Comparison of ENCODE assay signal across 17 cellular contexts in the genomic region with DNA sequence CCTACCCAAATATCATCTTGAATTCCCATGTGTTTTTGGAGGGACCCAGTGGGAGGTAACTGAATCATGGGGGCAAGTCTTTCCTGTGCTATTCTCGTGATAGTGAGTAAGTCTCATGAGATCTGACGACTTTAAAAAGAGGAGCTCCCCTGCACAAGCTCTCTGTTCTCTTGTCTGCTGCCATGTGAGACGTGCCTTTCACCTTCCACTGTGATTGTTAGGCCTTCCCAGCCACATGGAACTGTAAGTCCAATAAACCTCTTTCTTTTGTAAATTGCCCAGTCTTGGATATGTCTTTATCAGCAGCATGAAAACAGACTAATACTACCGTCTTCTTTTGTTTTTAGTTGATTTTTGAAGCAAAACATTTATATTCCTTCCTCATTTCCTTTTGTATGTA. TPM values are rescaled to one million over a fixed set of nuclear protein-coding genes. Genes with fewer than 3 reads are reported as not detected.
DNase-seq lines count a peak whose midpoint lies in the region; ATAC-seq, FAIRE-seq and TF ChIP-seq lines count a peak whose summit lies in the region.
"Not testable (repeated sequence)": the region's sequence is repeated elsewhere in the genome, so short reads cannot be mapped to it uniquely, and the experiment has no call there.
"Had no signal": no experiment of that assay in that cellular context is flagged by ENCODE, and none has a peak within 500 bp of the region (broad histone marks: within the 10 kb centered on the region; RNA-seq: fewer than 3 reads in every experiment).

No MANE protein-coding gene starts in this region.

- H4K20me1 ChIP-seq in K562 (replicated peaks; ENCODE audit: control insufficient read depth, insufficient read depth, low read length); HepG2 (ENCODE audit: insufficient read depth, low read length): not testable (repeated sequence)

- H3K4me3 ChIP-seq in K562; HepG2 (replicated peaks in 1 of 3; ENCODE audit: insufficient read depth in 1 of 3, low read depth in 2 of 3, low read length in 3 of 3): not testable (repeated sequence)

- peak overlapping the region; percentile 22 for H3K27ac Mint-ChIP-seq in endothelial cell (ENCODE audit: unreplicated experiment)

- intact Hi-C loops in K562 (cut with micrococcal nuclease); HepG2 (cut with micrococcal nuclease; ENCODE audit: unreplicated experiment): not testable (repeated sequence)

- not testable (repeated sequence) for H3K4me3 Mint-ChIP-seq in endothelial cell (ENCODE audit: unreplicated experiment)

- H3K27me3 Mint-ChIP-seq in endothelial cell (ENCODE audit: unreplicated experiment): not testable (repeated sequence)

- not testable (repeated sequence) for TF ChIP-seq CTCF in K562 (IDR thresholded peaks at IDR 0.05 in 2 of 3, conservative IDR thresholded peaks at IDR 0.05 in 1 of 3; ENCODE audit: insufficient read depth in 2 of 3, low read depth in 1 of 3, low read length in 3 of 3); endothelial cell (IDR thresholded peaks at IDR 0.05; ENCODE audit: unreplicated experiment); HepG2 (CRISPR knock-in tag; IDR thresholded peaks at IDR 0.05)

- not testable (repeated sequence) for BruUV-seq in K562 (replicated peaks; lab: Mats Ljungman, UMichigan); HepG2 (replicated peaks; lab: Mats Ljungman, UMichigan)

- not testable (repeated sequence) for H3K4me1 Mint-ChIP-seq in endothelial cell (ENCODE audit: unreplicated experiment)

- 7% methylated on average over 4 of the region's 4 CpGs for WGBS in K562 (ENCODE audit: insufficient coverage, low coverage, missing lambda C conversion rate)
- WGBS in HepG2 (ENCODE audit: low lambda C conversion rate): 0% methylated on average over 4 of the region's 4 CpGs

- not testable (repeated sequence) for H3K9me3 ChIP-seq in K562 (replicated peaks; ENCODE audit: control insufficient read depth, insufficient read depth, low read depth, low read length)
- peaks cover 20% of the 10 kb centered on the region; the same call in 1 of the 2 replicates for H3K9me3 ChIP-seq in HepG2 (ENCODE audit: low read length)

- not testable (repeated sequence) for DNase-seq in K562 (ENCODE audit: extremely low read depth in 1 of 4, low spot score in 3 of 4); endothelial cell (ENCODE audit: low spot score); HepG2 (ENCODE audit: low spot score)

- H3K79me2 ChIP-seq in K562 (ENCODE audit: control insufficient read depth, insufficient read depth, low read length); HepG2 (ENCODE audit: insufficient read depth, low read length): not testable (repeated sequence)

- not testable (repeated sequence) for H3K9me3 Mint-ChIP-seq in endothelial cell (ENCODE audit: unreplicated experiment)

- H3K4me1 ChIP-seq in K562 (replicated peaks in 1 of 2; ENCODE audit: control insufficient read depth in 2 of 2, insufficient read depth in 2 of 2, low read length in 2 of 2); HepG2 (ENCODE audit: insufficient read depth, low read length): not testable (repeated sequence)

- TF ChIP-seq POLR2A in K562 (conservative IDR thresholded peaks at IDR 0.05); HepG2 (IDR thresholded peaks at IDR 0.05; ENCODE audit: insufficient read depth in 1 of 2, low read depth in 2 of 2, low read length in 2 of 2): not testable (repeated sequence)

- not testable (repeated sequence) for H3K4me2 ChIP-seq in K562 (ENCODE audit: insufficient read depth, low read length); HepG2 (ENCODE audit: low read depth, low read length)

- POLR2A ChIA-PET in K562 (lab: Yijun Ruan, JAX); HepG2 (lab: Yijun Ruan, JAX): not testable (repeated sequence)

- H3K36me3 ChIP-seq in K562 (ENCODE audit: control insufficient read depth, insufficient read depth, low read length); HepG2 (replicated peaks in 1 of 2; ENCODE audit: control insufficient read depth in 1 of 2, insufficient read depth in 2 of 2, low read length in 2 of 2): not testable (repeated sequence)

- not testable (repeated sequence) for H3K9me1 ChIP-seq in K562 (ENCODE audit: control insufficient read depth, insufficient read depth, low read length)

- not testable (repeated sequence) for H3K27ac ChIP-seq in K562 (ENCODE audit: extremely low read depth, low read depth, low read length); HepG2 (ENCODE audit: extremely low read length, insufficient read depth, low read length)

- in situ Hi-C loops in K562 (cut with MboI); HepG2 (cut with HindIII; ENCODE audit: extremely low pct_ligation_motif_present, low pct_unique_long_range_greater_than_20kb): not testable (repeated sequence)

- not testable (repeated sequence) for H3K9ac ChIP-seq in K562 (ENCODE audit: insufficient read depth in 1 of 2, low read depth in 2 of 2, low read length in 2 of 2); HepG2 (ENCODE audit: insufficient read depth, low read depth, low read length)

- H3K27me3 ChIP-seq in K562 (ENCODE audit: control insufficient read depth in 2 of 2, insufficient read depth in 2 of 2, low read length in 2 of 2); HepG2 (ENCODE audit: control insufficient read depth in 1 of 2, insufficient read depth in 2 of 2, low read length in 2 of 2): not testable (repeated sequence)

- TF ChIP-seq EP300 in K562 (IDR thresholded peaks at IDR 0.05; ENCODE audit: low read length); HepG2 (IDR thresholded peaks at IDR 0.05; ENCODE audit: low read depth in 2 of 2, low read length in 2 of 2); HepG2 (CRISPR knock-in tag; IDR thresholded peaks at IDR 0.05; ENCODE audit: borderline replicate concordance): not testable (repeated sequence)

- H3K36me3 Mint-ChIP-seq in endothelial cell (ENCODE audit: low read depth, unreplicated experiment): peaks cover 12% of the 10 kb centered on the region

- not testable (repeated sequence) for TF ChIP-seq RAD21 in K562 (CRISPR knock-in tag; conservative IDR thresholded peaks at IDR 0.05 in 1 of 2, IDR thresholded peaks at IDR 0.05 in 1 of 2); HepG2 (CRISPR knock-in tag; IDR thresholded peaks at IDR 0.05)

- not testable (repeated sequence) for H2AFZ ChIP-seq in K562 (ENCODE audit: low read depth, low read length); HepG2 (ENCODE audit: low read length)

- not testable (repeated sequence) for FAIRE-seq in K562 (lab: Jason Lieb, UNC); HepG2 (lab: Jason Lieb, UNC)

- ATAC-seq in K562, HepG2: not testable (repeated sequence)

- CTCF ChIA-PET in K562 (lab: Yijun Ruan, JAX; ENCODE audit: low intra/inter-chr PET ratio); HepG2 (lab: Yijun Ruan, JAX; ENCODE audit: low intra/inter-chr PET ratio, low total read pairs): not testable (repeated sequence)

TF ChIP-seq in HepG2, 621 proteins besides CTCF, POLR2A, EP300 and RAD21:
- TF ChIP-seq ZNF430 (CRISPR knock-in tag; IDR thresholded peaks at IDR 0.05): peak; percentile 69; the same call in 1 of the 2 replicates

RNA-seq across cellular contexts. Expression of a gene that starts 52.8 kb away (rescaled TPM):
- total RNA-seq in K562 (2011; cell fraction: chromatin; rRNA removed; ENCODE audit: low replicate concordance): not detected in 2 replicates
- not detected in 2 replicates for total RNA-seq in K562 (2011; cell fraction: nucleolus; rRNA removed)
- not detected in 2 replicates for total RNA-seq in K562 (2011; cell fraction: nucleoplasm; rRNA removed)
- total RNA-seq in K562 (2014; rRNA removed) (not detected in 2 replicates), K562 (2014; rRNA removed; fragmentation: Illumina TruSeq; extraction: Trizol) (not detected in 2 replicates), K562 (2015; rRNA removed; fragmentation: Illumina TruSeq; extraction: Trizol) (not detected in 2 replicates), K562 (2021) (not detected in 2 replicates), endothelial cell (ENCODE audit: unreplicated experiment) (0.28 TPM), HepG2 (2016; rRNA removed; fragmentation: Illumina TruSeq; extraction: Trizol) (not detected in 2 replicates)
- polyA plus RNA-seq in K562 (2011; rRNA removed) (not detected in 2 replicates), K562 (2014; fragmentation: Illumina TruSeq; extraction: Trizol) (not detected in 2 replicates), K562 (2014; fragmentation: Nextera tagmentation; extraction: Ambion mirVana) (not detected), K562 (2014; rRNA removed) (not detected in 2 replicates), HepG2 (2011; rRNA removed) (not detected in 2 replicates)
- polyA plus RNA-seq in K562 (2011; cell fraction: cytosol; rRNA removed): not detected in 2 replicates
- not detected in 2 replicates for polyA plus RNA-seq in K562 (2011; cell fraction: nucleus; rRNA removed)
- not detected in 2 replicates for polyA plus RNA-seq in K562 (2012)
- polyA minus RNA-seq in K562 (2011; rRNA and poly(A)+ RNA removed): not detected in 2 replicates
- not detected in 2 replicates for polyA minus RNA-seq in K562 (2011; cell fraction: cytosol; rRNA and poly(A)+ RNA removed)
- not detected in 2 replicates for polyA minus RNA-seq in K562 (2011; cell fraction: nucleus; rRNA and poly(A)+ RNA removed)
- not detected in 2 replicates for total RNA-seq in HepG2 (2016; cell fraction: cytosol; rRNA removed; fragmentation: Illumina TruSeq; extraction: Trizol; ENCODE audit: low read depth)
- not detected in 2 replicates for total RNA-seq in HepG2 (2016; cell fraction: insoluble cytoplasmic fraction; rRNA removed; fragmentation: Illumina TruSeq; extraction: Trizol)
- not detected in 2 replicates for total RNA-seq in HepG2 (2016; cell fraction: membrane; rRNA removed; fragmentation: Illumina TruSeq; extraction: Trizol)
- not detected in 2 replicates for total RNA-seq in HepG2 (2016; cell fraction: nucleus; rRNA removed; fragmentation: Illumina TruSeq; extraction: Trizol)
- polyA plus RNA-seq in HepG2 (2011; cell fraction: cytosol; rRNA removed): not detected in 2 replicates
- not detected in 2 replicates for polyA plus RNA-seq in HepG2 (2011; cell fraction: nucleus; rRNA removed)
- polyA plus RNA-seq in HepG2 (2012): not detected in 2 replicates
- polyA plus RNA-seq in HepG2 (2016; cell fraction: cytosol; fragmentation: Illumina TruSeq; extraction: Trizol; ENCODE audit: low read depth): not detected in 2 replicates
- not detected in 2 replicates for polyA plus RNA-seq in HepG2 (2016; cell fraction: insoluble cytoplasmic fraction; fragmentation: Illumina TruSeq; extraction: Trizol; ENCODE audit: low read depth)
- not detected in 2 replicates for polyA plus RNA-seq in HepG2 (2016; cell fraction: membrane; fragmentation: Illumina TruSeq; extraction: Trizol; ENCODE audit: low read depth)
- not detected in 2 replicates for polyA plus RNA-seq in HepG2 (2016; cell fraction: nucleus; fragmentation: Illumina TruSeq; extraction: Trizol; ENCODE audit: insufficient read depth, low read depth)
- polyA minus RNA-seq in HepG2 (2011; rRNA and poly(A)+ RNA removed; ENCODE audit: low replicate concordance): not detected in 2 replicates
- not detected in 2 replicates for polyA minus RNA-seq in HepG2 (2011; cell fraction: cytosol; rRNA and poly(A)+ RNA removed)
- polyA minus RNA-seq in HepG2 (2011; cell fraction: nucleus; rRNA and poly(A)+ RNA removed): not detected in 2 replicates
- total RNA-seq: A172; A673; Caco-2; Calu3; CD4-positive, alpha-beta memory T cell; CD4-positive, alpha-beta T cell; CD4-positive, CD25-positive, alpha-beta regulatory T cell; CD8-positive, alpha-beta memory T cell; CD8-positive, alpha-beta T cell; Daoy had no signal
- polyA plus RNA-seq: A549; AG04450; BJ; CD14-positive monocyte; CD4-positive, alpha-beta memory T cell; CD4-positive, CD25-positive, alpha-beta regulatory T cell; CD8-positive, alpha-beta memory T cell had no signal
